13 cellular contexts compared by ENCODE assay signal in genomic region chr6:106844930-106845329, GRCh38.
DNase-seq lines count a peak whose midpoint lies in the region; ATAC-seq and TF ChIP-seq lines count a peak whose summit lies in the region.
"Had no signal": no experiment of that assay in that cellular context is flagged by ENCODE, and none has a peak within 500 bp of the region (broad histone marks: within the 10 kb centered on the region; RNA-seq: fewer than 3 reads in every experiment).

No MANE protein-coding gene starts in this region.

- intact Hi-C loops in activated CD4-positive, alpha-beta T cell treated with anti-CD3 and anti-CD28 coated beads for 36 hours (cut with DNase I, micrococcal nuclease): no loop called here

- H3K36me3 Mint-ChIP-seq in activated CD4-positive, alpha-beta T cell treated with anti-CD3 and anti-CD28 coated beads for 36 hours (ENCODE audit: low read depth): no peaks in the 10 kb centered on the region
- H3K36me3 Mint-ChIP-seq in T-helper 2 cell treated with Interferon-gamma antibody and Interleukin-4, amounts not matched to agents 5 μg/mL and 100 μg/mL, for 36 hours (ENCODE audit: low read depth): no peaks in the 10 kb centered on the region
- no peaks in the 10 kb centered on the region for H3K36me3 Mint-ChIP-seq in activated CD4-positive, alpha-beta T cell treated with anti-CD3 and anti-CD28 coated beads, Interleukin-2, amount 10 ng/mL, durations not matched to agents 7 days and 5 days (ENCODE audit: low read depth)
- no peaks in the 10 kb centered on the region for H3K36me3 Mint-ChIP-seq in effector memory CD8-positive, alpha-beta T cell (ENCODE audit: insufficient read depth)

- no peak overlapping the region for H3K27ac Mint-ChIP-seq in activated CD4-positive, alpha-beta T cell treated with anti-CD3 and anti-CD28 coated beads for 36 hours
- no peak overlapping the region for H3K27ac Mint-ChIP-seq in T-helper 2 cell treated with Interferon-gamma antibody and Interleukin-4, amounts not matched to agents 5 μg/mL and 100 μg/mL, for 36 hours
- no peak overlapping the region for H3K27ac Mint-ChIP-seq in activated CD4-positive, alpha-beta T cell treated with anti-CD3 and anti-CD28 coated beads, Interleukin-2, amount 10 ng/mL, durations not matched to agents 7 days and 5 days
- no peak overlapping the region for H3K27ac Mint-ChIP-seq in effector memory CD8-positive, alpha-beta T cell

- DNase-seq in activated CD4-positive, alpha-beta T cell treated with anti-CD3 and anti-CD28 coated beads for 36 hours: no peak
- no peak for DNase-seq in activated CD4-positive, alpha-beta T cell treated with anti-CD3 and anti-CD28 coated beads, Interleukin-2, amount 50 U/mL, for 1 hour
- no peak for DNase-seq in T-helper 2 cell treated with Interferon-gamma antibody and Interleukin-4, amounts not matched to agents 5 μg/mL and 100 μg/mL, for 36 hours (ENCODE audit: low spot score)
- no peak for DNase-seq in activated CD4-positive, alpha-beta T cell treated with anti-CD3 and anti-CD28 coated beads, Interleukin-2, amount 10 ng/mL, durations not matched to agents 7 days and 5 days
- no peak for DNase-seq in effector memory CD8-positive, alpha-beta T cell
- DNase-seq: NCI-H1105; NCI-H748 treated with DMSO at 0.1 percent for 48 hours; stimulated activated CD4-positive, alpha-beta T cell treated with anti-CD3 and anti-CD28 coated beads, Interleukin-1b, Interleukin-23, amount 100 ng/mL, for 48 hours; stomach had no signal

- CTCF ChIA-PET in activated CD4-positive, alpha-beta T cell treated with anti-CD3 and anti-CD28 coated beads for 36 hours (lab: Charles Lee): interaction anchor here (1.2 to 1.4 kb wide), 2 partner anchors 17 to 237 kb away, joined by 4 read pairs; no protein-coding TSS in a partner anchor
- CTCF ChIA-PET in activated CD4-positive, alpha-beta T cell treated with anti-CD3 and anti-CD28 coated beads, Interleukin-2, amount 10 ng/mL, durations not matched to agents 7 days and 5 days (lab: Charles Lee): no interaction called here

- H3K9me3 Mint-ChIP-seq in activated CD4-positive, alpha-beta T cell treated with anti-CD3 and anti-CD28 coated beads for 36 hours (ENCODE audit: low read depth): no peaks in the 10 kb centered on the region
- no peaks in the 10 kb centered on the region for H3K9me3 Mint-ChIP-seq in T-helper 2 cell treated with Interferon-gamma antibody and Interleukin-4, amounts not matched to agents 5 μg/mL and 100 μg/mL, for 36 hours
- no peaks in the 10 kb centered on the region for H3K9me3 Mint-ChIP-seq in activated CD4-positive, alpha-beta T cell treated with anti-CD3 and anti-CD28 coated beads, Interleukin-2, amount 10 ng/mL, durations not matched to agents 7 days and 5 days
- no peaks in the 10 kb centered on the region for H3K9me3 Mint-ChIP-seq in effector memory CD8-positive, alpha-beta T cell

- peak; percentile 33 for ATAC-seq in activated CD4-positive, alpha-beta T cell treated with anti-CD3 and anti-CD28 coated beads for 36 hours
- ATAC-seq in GM21737 (IDR thresholded peaks at IDR 0.05; ENCODE audit: unreplicated experiment): peak; percentile 64
- ATAC-seq in HG03175 (IDR thresholded peaks at IDR 0.05; ENCODE audit: unreplicated experiment): peak; percentile 55
- ATAC-seq in SK-N-SH treated with all-trans-retinoic acid at 6 μM for 48 hours: no peak
- no peak for ATAC-seq in effector memory CD8-positive, alpha-beta T cell (replicated peaks)
- ATAC-seq: activated CD4-positive, CD25-positive, alpha-beta regulatory T cell treated with anti-CD3 and anti-CD28 coated beads, Interleukin-2, amount 50 U/mL, for 24 hours had no signal

- no peaks in the 10 kb centered on the region for H3K4me1 Mint-ChIP-seq in activated CD4-positive, alpha-beta T cell treated with anti-CD3 and anti-CD28 coated beads for 36 hours
- no peaks in the 10 kb centered on the region for H3K4me1 Mint-ChIP-seq in T-helper 2 cell treated with Interferon-gamma antibody and Interleukin-4, amounts not matched to agents 5 μg/mL and 100 μg/mL, for 36 hours (ENCODE audit: low read depth)
- H3K4me1 Mint-ChIP-seq in activated CD4-positive, alpha-beta T cell treated with anti-CD3 and anti-CD28 coated beads, Interleukin-2, amount 10 ng/mL, durations not matched to agents 7 days and 5 days: no peaks in the 10 kb centered on the region
- H3K4me1 Mint-ChIP-seq in effector memory CD8-positive, alpha-beta T cell (ENCODE audit: low read depth in 2 of 2): no peaks in the 10 kb centered on the region

- no peak overlapping the region for H3K4me3 Mint-ChIP-seq in activated CD4-positive, alpha-beta T cell treated with anti-CD3 and anti-CD28 coated beads for 36 hours
- H3K4me3 Mint-ChIP-seq in T-helper 2 cell treated with Interferon-gamma antibody and Interleukin-4, amounts not matched to agents 5 μg/mL and 100 μg/mL, for 36 hours: no peak overlapping the region
- no peak overlapping the region for H3K4me3 Mint-ChIP-seq in activated CD4-positive, alpha-beta T cell treated with anti-CD3 and anti-CD28 coated beads, Interleukin-2, amount 10 ng/mL, durations not matched to agents 7 days and 5 days
- no peak overlapping the region for H3K4me3 Mint-ChIP-seq in effector memory CD8-positive, alpha-beta T cell

- peaks cover 23% of the 10 kb centered on the region for H3K27me3 Mint-ChIP-seq in activated CD4-positive, alpha-beta T cell treated with anti-CD3 and anti-CD28 coated beads for 36 hours
- H3K27me3 Mint-ChIP-seq in T-helper 2 cell treated with Interferon-gamma antibody and Interleukin-4, amounts not matched to agents 5 μg/mL and 100 μg/mL, for 36 hours (ENCODE audit: low read depth): peaks cover 18% of the 10 kb centered on the region
- peaks cover 17% of the 10 kb centered on the region for H3K27me3 Mint-ChIP-seq in activated CD4-positive, alpha-beta T cell treated with anti-CD3 and anti-CD28 coated beads, Interleukin-2, amount 10 ng/mL, durations not matched to agents 7 days and 5 days
- peaks cover 35 to 40% of the 10 kb centered on the region in 2 donors for H3K27me3 Mint-ChIP-seq in effector memory CD8-positive, alpha-beta T cell

- POLR2A ChIA-PET in activated CD4-positive, alpha-beta T cell treated with anti-CD3 and anti-CD28 coated beads for 36 hours (lab: Charles Lee): no interaction called here
- POLR2A ChIA-PET in activated CD4-positive, alpha-beta T cell treated with anti-CD3 and anti-CD28 coated beads, Interleukin-2, amount 10 ng/mL, durations not matched to agents 7 days and 5 days (lab: Charles Lee): no interaction called here

TF ChIP-seq in SK-N-SH treated with all-trans-retinoic acid at 6 μM for 48 hours, 23 proteins besides CTCF, POLR2A, EP300 and RAD21:
- no peak for TF ChIP-seq RARB (CRISPR knock-in tag; IDR thresholded peaks at IDR 0.05)

Comparison
In these comparisons a context has a peak if more than half of its experiments do, and no peak if none do; other contexts are left out.
1. ATAC-seq: peak in activated CD4-positive, alpha-beta T cell treated with anti-CD3 and anti-CD28 coated beads for 36 hours (single experiment), GM21737 (single experiment) and HG03175 (single experiment); none in SK-N-SH treated with all-trans-retinoic acid at 6 μM for 48 hours (single experiment) and effector memory CD8-positive, alpha-beta T cell (single experiment).